In genomic region chr15:77733579-77734300, GRCh38 we compare ENCODE assay signal across 19 cellular contexts.
DNase-seq lines count a peak whose midpoint lies in the region; ATAC-seq, FAIRE-seq and TF ChIP-seq lines count a peak whose summit lies in the region.
"Had no signal": no experiment of that assay in that cellular context is flagged by ENCODE, and none has a peak within 500 bp of the region (broad histone marks: within the 10 kb centered on the region; RNA-seq: fewer than 3 reads in every experiment).

No MANE protein-coding gene starts in this region.

- H3K14ac ChIP-seq in H1 (ENCODE audit: insufficient read length), result no peak overlapping the region

- H4K8ac ChIP-seq in H1 (ENCODE audit: extremely low read depth, insufficient read depth, low read length), result no peak overlapping the region

- no peaks in the 10 kb centered on the region for H3K27me3 ChIP-seq in CD8-positive, alpha-beta memory T cell (ENCODE audit: insufficient read depth, low read length, poor library complexity, severe bottlenecking)
- H3K27me3 ChIP-seq in H1 (replicated peaks in 1 of 4; ENCODE audit: control insufficient read depth in 3 of 4, extremely low read depth in 1 of 4, insufficient read depth in 3 of 4, low read length in 3 of 4), result no peaks in the 10 kb centered on the region

- H2BK12ac ChIP-seq in H1 (ENCODE audit: low read depth, low read length), result peak overlapping the region; percentile 51; the same call in 1 of the 2 replicates

- peak overlapping the region; percentile 38 for H3K27ac ChIP-seq in CD8-positive, alpha-beta memory T cell (ENCODE audit: low read depth, low read length)
- H3K27ac ChIP-seq in angular gyrus (ENCODE audit: low read depth, low read length), result peak overlapping the region; percentile 49
- no peak overlapping the region for H3K27ac ChIP-seq in H1 (ENCODE audit: low read depth, low read length)
- H3K27ac ChIP-seq: A549 had no signal

- H3K36me3 ChIP-seq in CD8-positive, alpha-beta memory T cell (ENCODE audit: insufficient read depth, low read length), result no peaks in the 10 kb centered on the region
- no peaks in the 10 kb centered on the region for H3K36me3 ChIP-seq in H1 (ENCODE audit: control insufficient read depth in 2 of 4, insufficient read depth in 4 of 4, low read length in 3 of 4)
- H3K36me3 ChIP-seq: HAP-1 had no signal

- peak overlapping the region; percentile 45 for H4K91ac ChIP-seq in H1 (replicated peaks; ENCODE audit: insufficient read length, low read length)

- H3K4me1 Mint-ChIP-seq in CD8-positive, alpha-beta memory T cell, result no peaks in the 10 kb centered on the region
- H3K4me1 Mint-ChIP-seq: CD4-positive, alpha-beta memory T cell had no signal

- TF ChIP-seq POLR2A in H1 (IDR thresholded peaks at IDR 0.05; ENCODE audit: control extremely low read depth in 1 of 2, low read depth in 2 of 2, low read length in 2 of 2), result no peak

- H3K27me3 Mint-ChIP-seq in CD8-positive, alpha-beta memory T cell, result peaks cover 9 to 37% of the 10 kb centered on the region in 2 donors

- H3K36me3 Mint-ChIP-seq in CD8-positive, alpha-beta memory T cell, result no peaks in the 10 kb centered on the region
- H3K36me3 Mint-ChIP-seq: CD4-positive, alpha-beta memory T cell had no signal

- FAIRE-seq in H1 (lab: Jason Lieb, UNC), result no peak
- FAIRE-seq: A549, G401.6, GM12892, H54 had no signal

- no peak for TF ChIP-seq CTCF in H1 (IDR thresholded peaks at IDR 0.05; ENCODE audit: control extremely low read depth in 1 of 3, insufficient read depth in 1 of 3, low read depth in 1 of 3, low read length in 3 of 3)

- no peak overlapping the region for H3K56ac ChIP-seq in H1 (replicated peaks; ENCODE audit: insufficient read length, low read depth, low read length)

- peak overlapping the region; percentile 44; the same call in 1 of the 2 replicates for H2BK5ac ChIP-seq in H1 (ENCODE audit: low read depth, low read length)

- H4K5ac ChIP-seq in H1 (ENCODE audit: insufficient read length, low read depth, low read length), result no peak overlapping the region

- no peak overlapping the region for H3K4ac ChIP-seq in H1 (replicated peaks; ENCODE audit: insufficient read length, low read depth, low read length)

- no peaks in the 10 kb centered on the region for H3K9me3 ChIP-seq in CD8-positive, alpha-beta memory T cell (ENCODE audit: low read length)
- no peaks in the 10 kb centered on the region for H3K9me3 ChIP-seq in H1 (ENCODE audit: insufficient read depth in 2 of 2, low read depth in 1 of 2, low read length in 1 of 2)
- H3K9me3 ChIP-seq: A549, Caco-2, HAP-1 had no signal

- H3K4me1 ChIP-seq in CD8-positive, alpha-beta memory T cell (ENCODE audit: insufficient read depth, low read length), result no peaks in the 10 kb centered on the region
- peaks cover 3 to 14% (median 9%) of the 10 kb centered on the region in 4 experiments for H3K4me1 ChIP-seq in H1 (replicated peaks in 1 of 4; ENCODE audit: control insufficient read depth in 3 of 4, insufficient read depth in 4 of 4, low read length in 3 of 4)
- H3K4me1 ChIP-seq: A549, Caco-2, HAP-1 had no signal

- 83% methylated on average over 17 of the region's 18 CpGs; no CpG with 5 or more reads in 1 of the 2 experiments for WGBS in H1 (ENCODE audit: extremely low coverage in 1 of 2, insufficient coverage in 1 of 2, insufficient read length in 1 of 2, insufficient replicate concordance in 2 of 2, low coverage in 1 of 2, low lambda C conversion rate in 2 of 2, missing lambda C conversion rate in 1 of 2), 2 experiments

- no peak overlapping the region for H3K4me2 ChIP-seq in H1 (ENCODE audit: insufficient read depth in 1 of 2, low read depth in 2 of 2, low read length in 2 of 2)
- H3K4me2 ChIP-seq: A549 had no signal

- no peak for DNase-seq in CD8-positive, alpha-beta memory T cell
- DNase-seq in H1 (ENCODE audit: low read depth in 1 of 2, low spot score in 2 of 2), result no peak
- DNase-seq in glomerular visceral epithelial cell (ENCODE audit: extremely low spot score), result no peak
- DNase-seq in NK-92 treated with Interleukin-12 subunit alpha and Interleukin-12 subunit beta, amount 100 ng/mL, for 24 hours (lab: John Stamatoyannopoulos, UW), result no peak
- DNase-seq: 8988T; C1 segment of cervical spinal cord; Caco-2; CD4-positive, alpha-beta memory T cell; DMS153; DND-41; HFFc6 had no signal

- no peaks in the 10 kb centered on the region for H4K20me1 ChIP-seq in H1 (replicated peaks in 1 of 2; ENCODE audit: control insufficient read depth in 1 of 2, insufficient read depth in 2 of 2, low read length in 2 of 2)

- H3K27ac Mint-ChIP-seq in CD8-positive, alpha-beta memory T cell, result no peak overlapping the region
- H3K27ac Mint-ChIP-seq: CD4-positive, alpha-beta memory T cell; HFFc6 had no signal

- H3K9me3 Mint-ChIP-seq in CD8-positive, alpha-beta memory T cell, result no peaks in the 10 kb centered on the region
- H3K9me3 Mint-ChIP-seq: CD4-positive, alpha-beta memory T cell; HFFc6 had no signal

- H2BK20ac ChIP-seq in H1 (ENCODE audit: low read length), result peak overlapping the region; percentile 90; the same call in 1 of the 2 replicates

- no peak for TF ChIP-seq EP300 in H1 (IDR thresholded peaks at IDR 0.05; ENCODE audit: borderline replicate concordance in 1 of 2, low read depth in 2 of 2, low read length in 2 of 2)

- ATAC-seq in HG02884 (IDR thresholded peaks at IDR 0.05; ENCODE audit: unreplicated experiment) (no peak), GM19455 (IDR thresholded peaks at IDR 0.05; ENCODE audit: unreplicated experiment) (no peak)
- ATAC-seq: A549 had no signal

- POLR2A ChIA-PET in CD8-positive, alpha-beta memory T cell (lab: Charles Lee), result no interaction called here
- POLR2A ChIA-PET in H1 (lab: Charles Lee; ENCODE audit: partially characterized antibody), result interaction anchor here (1.0 kb wide), 1 partner anchor 16 kb away, joined by 3 read pairs; no protein-coding TSS in a partner anchor

- H3K9ac ChIP-seq in H1 (replicated peaks in 1 of 4; ENCODE audit: extremely low read depth in 1 of 4, low read depth in 3 of 4, low read length in 3 of 4), result no peak overlapping the region

- no peaks in the 10 kb centered on the region for H3K79me2 ChIP-seq in H1 (ENCODE audit: control insufficient read depth in 1 of 2, insufficient read depth in 2 of 2, low read length in 2 of 2)

- TF ChIP-seq RAD21 in H1 (IDR thresholded peaks at IDR 0.05 in 1 of 2, conservative IDR thresholded peaks at IDR 0.05 in 1 of 2; ENCODE audit: low read depth in 2 of 2, low read length in 2 of 2), result peak in 1 of 2 experiments; percentile 14; a peak in 1 of 4 replicates

- no peak overlapping the region for H3K4me3 ChIP-seq in CD8-positive, alpha-beta memory T cell (ENCODE audit: low read length)
- H3K4me3 ChIP-seq in H1 (ENCODE audit: extremely low read depth in 1 of 4, insufficient read depth in 2 of 4, low read depth in 3 of 4, low read length in 4 of 4), result no peak overlapping the region
- H3K4me3 ChIP-seq: A549, HAP-1 had no signal

- no peak overlapping the region; the same call in 1 of the 2 replicates for H3K18ac ChIP-seq in H1 (ENCODE audit: extremely low read depth, low read length)

- no peak overlapping the region for H3K23ac ChIP-seq in H1 (ENCODE audit: insufficient read length)

- no peak overlapping the region; the same call in 1 of the 2 replicates for H2AK5ac ChIP-seq in H1 (ENCODE audit: low read depth, low read length)

- H2BK15ac ChIP-seq in H1 (ENCODE audit: low read length), result peak overlapping the region; percentile 81; the same call in 1 of the 2 replicates

- no peaks in the 10 kb centered on the region; the same call in 1 of the 2 replicates for H3K79me1 ChIP-seq in H1 (ENCODE audit: low read depth, low read length)

- no peaks in the 10 kb centered on the region for H3K23me2 ChIP-seq in H1 (ENCODE audit: low read depth, low read length)

- H3K4me3 Mint-ChIP-seq in CD8-positive, alpha-beta memory T cell, result no peak overlapping the region
- H3K4me3 Mint-ChIP-seq: CD4-positive, alpha-beta memory T cell; HFFc6 had no signal

- CTCF ChIA-PET in CD8-positive, alpha-beta memory T cell (lab: Charles Lee), result no interaction called here
- CTCF ChIA-PET in H1 (lab: Charles Lee; ENCODE audit: partially characterized antibody), result interaction anchor here (0.7 to 7.7 kb wide), 11 partner anchors 8 to 314 kb away, joined by 3 to 39 read pairs (median 5); no protein-coding TSS in a partner anchor

- no peak overlapping the region for H2BK120ac ChIP-seq in H1 (replicated peaks; ENCODE audit: low read depth, low read length)

- no peak overlapping the region for H2AFZ ChIP-seq in H1 (ENCODE audit: low read length)

TF ChIP-seq in H1, 55 proteins besides CTCF, POLR2A, EP300 and RAD21:
- TF ChIP-seq BACH1 (IDR thresholded peaks at IDR 0.05; ENCODE audit: low read length) (no peak), PHF8 (conservative IDR thresholded peaks at IDR 0.05; ENCODE audit: low read depth, low read length) (no peak), SRF (IDR thresholded peaks at IDR 0.05; ENCODE audit: low read depth, low read length) (no peak)
